Comparison of ENCODE assay signal across 18 cellular contexts in the genomic region with DNA sequence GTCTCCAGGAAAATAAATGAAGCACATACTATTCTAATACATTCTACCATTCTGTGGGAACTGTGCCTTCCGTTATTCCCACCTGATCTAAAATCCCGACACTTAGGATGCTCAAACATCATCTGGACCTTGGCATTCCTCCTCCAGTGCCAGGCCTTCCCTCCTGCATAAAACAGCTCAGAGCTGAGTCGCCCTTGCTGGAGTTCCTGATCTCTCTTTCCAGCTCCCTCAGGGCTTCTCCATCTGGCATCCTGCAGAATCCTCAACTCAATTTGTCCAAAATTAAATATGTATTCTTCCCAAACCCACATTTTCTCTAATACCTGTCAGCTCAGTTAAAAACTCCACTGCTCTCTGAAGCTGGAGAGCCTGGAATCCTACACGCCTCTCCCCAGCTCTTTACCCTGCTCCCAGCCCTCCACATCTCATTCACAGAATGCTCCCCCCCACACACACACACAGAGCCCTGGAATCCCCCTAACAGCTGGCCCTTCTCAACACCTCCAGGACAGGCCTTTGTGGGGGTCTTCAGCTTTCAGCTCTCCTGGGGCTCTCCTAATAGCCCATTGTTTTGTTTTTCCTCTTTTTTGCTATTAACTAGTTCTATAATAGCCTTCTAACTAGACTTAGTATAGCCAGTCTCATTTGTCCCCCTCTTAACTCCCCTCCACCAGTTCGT.
A peak's percentile ranks its signal among the peaks of the same experiment; 100 is the strongest.
DNase-seq lines count a peak whose midpoint lies in the region; ATAC-seq and TF ChIP-seq lines count a peak whose summit lies in the region.
"Had no signal": no experiment of that assay in that cellular context is flagged by ENCODE, and none has a peak within 500 bp of the region (broad histone marks: within the 10 kb centered on the region; RNA-seq: fewer than 3 reads in every experiment).

No MANE protein-coding gene starts in this region.

- H3K27me3 ChIP-seq in ovary, result no peaks in the 10 kb centered on the region

- ATAC-seq in HG03439 (IDR thresholded peaks at IDR 0.05; ENCODE audit: unreplicated experiment), result no peak
- no peak for ATAC-seq in GM21576 (IDR thresholded peaks at IDR 0.05; ENCODE audit: unreplicated experiment)
- ATAC-seq: A549 had no signal

- DNase-seq in activated CD4-positive, alpha-beta T cell treated with anti-CD3 and anti-CD28 coated beads, Interleukin-2, amount 10 ng/mL, durations not matched to agents 24 days and 14 days, result no peak
- no peak for DNase-seq in activated CD4-positive, alpha-beta T cell treated with anti-CD3 and anti-CD28 coated beads, Interleukin-2, amount 50 U/mL, for 48 hours
- DNase-seq in left kidney (ENCODE audit: low read depth, low spot score) (peak; percentile 83), superior temporal gyrus (ENCODE audit: extremely low spot score) (peak; percentile 53), ovary (no peak)
- DNase-seq: activated CD8-positive, alpha-beta memory T cell treated with anti-CD3 and anti-CD28 coated beads, Interleukin-2, amount 50 U/mL, for 4 hours; activated naive CD4-positive, alpha-beta T cell treated with Interleukin-2 at 50 U/mL for 16 hours; CD4-positive, CD25-positive, alpha-beta regulatory T cell; foreskin melanocyte; immature natural killer cell; Karpas-422; NCI-H146; NCI-H510A; PC-9 had no signal

- H3K27me3 Mint-ChIP-seq in activated CD4-positive, alpha-beta T cell treated with anti-CD3 and anti-CD28 coated beads, Interleukin-2, amount 10 ng/mL, durations not matched to agents 24 days and 14 days, result no peaks in the 10 kb centered on the region
- H3K27me3 Mint-ChIP-seq in brain, result no peaks in the 10 kb centered on the region
- H3K27me3 Mint-ChIP-seq: CD4-positive, CD25-positive, alpha-beta regulatory T cell had no signal

- 78 to 80% (median 80%) methylated on average over 5 of the region's 5 CpGs for WGBS in ovary, 3 donors

- no peak overlapping the region for H3K4me3 Mint-ChIP-seq in activated CD4-positive, alpha-beta T cell treated with anti-CD3 and anti-CD28 coated beads, Interleukin-2, amount 10 ng/mL, durations not matched to agents 24 days and 14 days
- H3K4me3 Mint-ChIP-seq in brain, result peak overlapping the region; percentile 19 to 83 (median 74)
- H3K4me3 Mint-ChIP-seq: CD4-positive, CD25-positive, alpha-beta regulatory T cell; immature natural killer cell had no signal

- peaks cover 7% of the 10 kb centered on the region for H3K4me1 Mint-ChIP-seq in activated CD4-positive, alpha-beta T cell treated with anti-CD3 and anti-CD28 coated beads, Interleukin-2, amount 10 ng/mL, durations not matched to agents 24 days and 14 days
- peaks cover 78% of the 10 kb centered on the region for H3K4me1 Mint-ChIP-seq in brain
- H3K4me1 Mint-ChIP-seq: CD4-positive, CD25-positive, alpha-beta regulatory T cell had no signal

- no peaks in the 10 kb centered on the region for H3K9me3 Mint-ChIP-seq in activated CD4-positive, alpha-beta T cell treated with anti-CD3 and anti-CD28 coated beads, Interleukin-2, amount 10 ng/mL, durations not matched to agents 24 days and 14 days
- no peaks in the 10 kb centered on the region for H3K9me3 Mint-ChIP-seq in brain
- H3K9me3 Mint-ChIP-seq: CD4-positive, CD25-positive, alpha-beta regulatory T cell had no signal

- H3K36me3 Mint-ChIP-seq in activated CD4-positive, alpha-beta T cell treated with anti-CD3 and anti-CD28 coated beads, Interleukin-2, amount 10 ng/mL, durations not matched to agents 24 days and 14 days (ENCODE audit: low read depth), result no peaks in the 10 kb centered on the region
- H3K36me3 Mint-ChIP-seq in brain, result peaks cover 3% of the 10 kb centered on the region

- no peak overlapping the region for H3K4me3 ChIP-seq in ovary
- H3K4me3 ChIP-seq: A549, PC-9 had no signal

- no peaks in the 10 kb centered on the region for H3K9me3 ChIP-seq in ovary
- H3K9me3 ChIP-seq: A549 had no signal

- intact Hi-C loops in activated CD4-positive, alpha-beta T cell treated with anti-CD3 and anti-CD28 coated beads, Interleukin-2, amount 10 ng/mL, durations not matched to agents 24 days and 14 days (cut with micrococcal nuclease), result loop anchor here (5.0 to 10.0 kb wide), 2 partner anchors 77 to 524 kb away; a partner anchor contains a TSS
- intact Hi-C loops in ovary (cut with DNase I), result loop anchor here in 3 of 4 donors (2.0 to 10.0 kb wide), 4 partner anchors 43 to 718 kb away; no protein-coding TSS in a partner anchor

- no peaks in the 10 kb centered on the region for H3K36me3 ChIP-seq in ovary

- no peak for TF ChIP-seq CTCF in brain (conservative IDR thresholded peaks at IDR 0.05)
- no peak for TF ChIP-seq CTCF in ovary (IDR thresholded peaks at IDR 0.05)

- peak overlapping the region in 1 of 2 donors; percentile 58 for H3K27ac ChIP-seq in ovary
- H3K27ac ChIP-seq: A549, PC-9 had no signal

- H3K4me1 ChIP-seq in ovary (ENCODE audit: insufficient read depth), result peaks cover 11% of the 10 kb centered on the region

- H3K27ac Mint-ChIP-seq in activated CD4-positive, alpha-beta T cell treated with anti-CD3 and anti-CD28 coated beads, Interleukin-2, amount 10 ng/mL, durations not matched to agents 24 days and 14 days, result peak overlapping the region; percentile 48
- peak overlapping the region; percentile 94 to 99 (median 95) for H3K27ac Mint-ChIP-seq in brain
- H3K27ac Mint-ChIP-seq: CD4-positive, CD25-positive, alpha-beta regulatory T cell; immature natural killer cell had no signal

- no peak for TF ChIP-seq EP300 in ovary (IDR thresholded peaks at IDR 0.05)

- TF ChIP-seq POLR2A in ovary (IDR thresholded peaks at IDR 0.05), result no peak

Comparison
In these comparisons a context has a peak if more than half of its experiments do, and no peak if none do; other contexts are left out.
1. DNase-seq: peak in left kidney (single experiment) and superior temporal gyrus (single experiment); none in activated CD4-positive, alpha-beta T cell treated with anti-CD3 and anti-CD28 coated beads, Interleukin-2, amount 10 ng/mL, durations not matched to agents 24 days and 14 days (single experiment), activated CD4-positive, alpha-beta T cell treated with anti-CD3 and anti-CD28 coated beads, Interleukin-2, amount 50 U/mL, for 48 hours (0 of 2) and ovary (0 of 5).